Comparison of ENCODE assay signal across 1 cellular context in the genomic region with DNA sequence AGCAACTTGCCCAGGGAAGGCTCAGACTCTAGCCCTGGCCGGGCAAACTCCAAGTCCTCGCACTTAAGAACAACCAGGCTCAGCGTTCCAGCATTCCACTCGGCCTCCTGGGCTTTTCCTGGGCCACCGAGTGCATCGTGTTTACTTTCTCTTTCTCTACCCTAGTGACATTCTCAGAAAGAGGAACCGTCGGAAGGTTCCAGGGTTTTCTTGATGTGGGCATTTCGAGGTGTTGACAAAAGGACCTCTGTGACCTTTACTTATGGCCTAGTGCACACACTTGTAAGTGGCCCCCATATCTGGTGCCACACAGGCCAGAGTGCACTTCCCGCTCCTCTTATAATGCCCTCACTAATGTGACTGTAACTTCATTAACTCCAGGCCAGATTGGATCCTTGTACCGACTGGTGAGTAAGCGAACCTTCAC.
TF ChIP-seq lines count a peak whose summit lies in the region.

No MANE protein-coding gene starts in this region.

TF ChIP-seq in H1, 55 proteins besides CTCF, POLR2A, EP300 and RAD21:
- TF ChIP-seq CHD2 (IDR thresholded peaks at IDR 0.05; ENCODE audit: low read length) (no peak), CBX5 (IDR thresholded peaks at IDR 0.05; ENCODE audit: low read depth, low read length) (no peak), SIX5 (IDR thresholded peaks at IDR 0.05; ENCODE audit: low read depth, low read length) (no peak), JUND (IDR thresholded peaks at IDR 0.05; ENCODE audit: low read length) (no peak), SP4 (IDR thresholded peaks at IDR 0.05; ENCODE audit: low read length) (no peak), CBX8 (IDR thresholded peaks at IDR 0.05; ENCODE audit: borderline replicate concordance, low read depth, low read length) (no peak), BRCA1 (IDR thresholded peaks at IDR 0.05; ENCODE audit: low read depth, low read length) (no peak), CHD1 (IDR thresholded peaks at IDR 0.05; ENCODE audit: low read depth, low read length) (no peak), KDM5A (IDR thresholded peaks at IDR 0.05; ENCODE audit: low read length) (no peak), TEAD4 (IDR thresholded peaks at IDR 0.05; ENCODE audit: low read depth, low read length) (no peak), HDAC6 (IDR thresholded peaks at IDR 0.05; ENCODE audit: low read depth, low read length) (no peak), HDAC2 (IDR thresholded peaks at IDR 0.05; ENCODE audit: borderline replicate concordance in 1 of 2, low read depth in 2 of 2, low read length in 2 of 2) (no peak), NRF1 (IDR thresholded peaks at IDR 0.05; ENCODE audit: low read depth, low read length) (no peak), KDM4A (IDR thresholded peaks at IDR 0.05; ENCODE audit: low read depth, low read length, severe bottlenecking) (no peak), EZH2 (IDR thresholded peaks at IDR 0.05; ENCODE audit: low read depth, low read length, severe bottlenecking) (no peak), CEBPB (IDR thresholded peaks at IDR 0.05; ENCODE audit: low read depth, low read length) (no peak)
- TF ChIP-seq, protein P1, sequence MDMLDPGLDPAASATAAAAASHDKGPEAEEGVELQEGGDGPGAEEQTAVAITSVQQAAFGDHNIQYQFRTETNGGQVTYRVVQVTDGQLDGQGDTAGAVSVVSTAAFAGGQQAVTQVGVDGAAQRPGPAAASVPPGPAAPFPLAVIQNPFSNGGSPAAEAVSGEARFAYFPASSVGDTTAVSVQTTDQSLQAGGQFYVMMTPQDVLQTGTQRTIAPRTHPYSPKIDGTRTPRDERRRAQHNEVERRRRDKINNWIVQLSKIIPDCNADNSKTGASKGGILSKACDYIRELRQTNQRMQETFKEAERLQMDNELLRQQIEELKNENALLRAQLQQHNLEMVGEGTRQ (IDR thresholded peaks at IDR 0.05; ENCODE audit: low read length): no peak
- TF ChIP-seq, protein P2, sequence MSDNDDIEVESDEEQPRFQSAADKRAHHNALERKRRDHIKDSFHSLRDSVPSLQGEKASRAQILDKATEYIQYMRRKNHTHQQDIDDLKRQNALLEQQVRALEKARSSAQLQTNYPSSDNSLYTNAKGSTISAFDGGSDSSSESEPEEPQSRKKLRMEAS (IDR thresholded peaks at IDR 0.05): no peak
